ENCODE assay signal across 15 cellular contexts in genomic region chr10:70761031-70761601, GRCh38. TPM values are rescaled to one million over a fixed set of nuclear protein-coding genes. Genes with fewer than 3 reads are reported as not detected.
DNase-seq lines count a peak whose midpoint lies in the region; ATAC-seq and TF ChIP-seq lines count a peak whose summit lies in the region.
"Had no signal": no experiment of that assay in that cellular context is flagged by ENCODE, and none has a peak within 500 bp of the region (broad histone marks: within the 10 kb centered on the region; RNA-seq: fewer than 3 reads in every experiment).

No MANE protein-coding gene starts in this region.

- H3K4me3 ChIP-seq in GM23248: no peak overlapping the region
- H3K4me3 ChIP-seq in fibroblast of villous mesenchyme (ENCODE audit: low read depth, low read length): no peak overlapping the region
- H3K4me3 ChIP-seq: gastroesophageal sphincter, skin epidermis had no signal

- peak; percentile 35 for DNase-seq in GM23248
- DNase-seq in SK-N-DZ (ENCODE audit: low spot score): peak; percentile 54
- no peak for DNase-seq in fibroblast of villous mesenchyme (ENCODE audit: low read depth)
- DNase-seq in posterior cingulate gyrus: peak in 6 of 10 donors; percentile 16 to 88 (median 48)
- DNase-seq in AG20443 (ENCODE audit: low spot score): no peak
- no peak for DNase-seq in activated CD8-positive, alpha-beta T cell treated with anti-CD3 and anti-CD28 coated beads, Interleukin-2, amount 10 ng/mL, durations not matched to agents 7 days and 5 days
- no peak for DNase-seq in OCI-M2 (lab: John Stamatoyannopoulos, UW; ENCODE audit: unreplicated experiment)
- DNase-seq: activated CD4-positive, alpha-beta T cell treated with anti-CD3 and anti-CD28 coated beads for 1 hour; DMS79; KBM-7; NCI-H446; SIG-M5 had no signal

- no peaks in the 10 kb centered on the region for H3K36me3 ChIP-seq in GM23248 (ENCODE audit: low read depth)
- H3K36me3 ChIP-seq: gastroesophageal sphincter had no signal

- H3F3A ChIP-seq in GM23248 (ENCODE audit: insufficient read depth): peaks cover 8% of the 10 kb centered on the region; the same call in 1 of the 2 replicates

- no peak overlapping the region for H3K9ac ChIP-seq in GM23248

- H2AFZ ChIP-seq in GM23248: no peak overlapping the region

- peaks cover 5% of the 10 kb centered on the region; the same call in 1 of the 2 replicates for H3K4me1 ChIP-seq in GM23248 (ENCODE audit: insufficient read depth)

- H3K27ac Mint-ChIP-seq in activated CD8-positive, alpha-beta T cell treated with anti-CD3 and anti-CD28 coated beads, Interleukin-2, amount 10 ng/mL, durations not matched to agents 7 days and 5 days: no peak overlapping the region

- ATAC-seq in GM19463 (IDR thresholded peaks at IDR 0.05; ENCODE audit: unreplicated experiment): no peak
- ATAC-seq in activated CD8-positive, alpha-beta T cell treated with anti-CD3 and anti-CD28 coated beads, Interleukin-2, amount 10 ng/mL, durations not matched to agents 7 days and 5 days: no peak
- ATAC-seq: gastroesophageal sphincter had no signal

- no peaks in the 10 kb centered on the region for H3K27me3 Mint-ChIP-seq in activated CD8-positive, alpha-beta T cell treated with anti-CD3 and anti-CD28 coated beads, Interleukin-2, amount 10 ng/mL, durations not matched to agents 7 days and 5 days (ENCODE audit: low read depth)

- peaks cover 7% of the 10 kb centered on the region for H3K9me3 Mint-ChIP-seq in activated CD8-positive, alpha-beta T cell treated with anti-CD3 and anti-CD28 coated beads, Interleukin-2, amount 10 ng/mL, durations not matched to agents 7 days and 5 days (ENCODE audit: insufficient read depth)

- no peaks in the 10 kb centered on the region for H3K79me2 ChIP-seq in GM23248 (ENCODE audit: insufficient read depth)

- CTCF ChIA-PET in activated CD8-positive, alpha-beta T cell treated with anti-CD3 and anti-CD28 coated beads, Interleukin-2, amount 10 ng/mL, durations not matched to agents 7 days and 5 days (lab: Charles Lee): interaction anchor here (6.0 to 6.1 kb wide), 2 partner anchors 202 to 210 kb away, joined by 60 to 62 read pairs; no protein-coding TSS in a partner anchor

- H3K27me3 ChIP-seq in GM23248 (replicated peaks; ENCODE audit: insufficient read depth): no peaks in the 10 kb centered on the region

- peaks cover 17% of the 10 kb centered on the region for H3K4me1 Mint-ChIP-seq in activated CD8-positive, alpha-beta T cell treated with anti-CD3 and anti-CD28 coated beads, Interleukin-2, amount 10 ng/mL, durations not matched to agents 7 days and 5 days (ENCODE audit: low read depth)

- no peaks in the 10 kb centered on the region for H3K9me3 ChIP-seq in GM23248 (ENCODE audit: low read depth)

- POLR2A ChIA-PET in activated CD8-positive, alpha-beta T cell treated with anti-CD3 and anti-CD28 coated beads, Interleukin-2, amount 10 ng/mL, durations not matched to agents 7 days and 5 days (lab: Charles Lee): no interaction called here

- no peaks in the 10 kb centered on the region for H4K20me1 ChIP-seq in GM23248 (ENCODE audit: insufficient read depth)

- intact Hi-C loops in posterior cingulate gyrus (cut with DNase I): loop anchor here (1.0 kb wide), 1 partner anchor 119 kb away; no protein-coding TSS in a partner anchor

- H3K9me2 ChIP-seq in GM23248 (ENCODE audit: insufficient read depth): no peaks in the 10 kb centered on the region

- 72 to 76% methylated on average over 6 to 7 of the region's 7 CpGs for WGBS in GM23248 (ENCODE audit: low coverage in 1 of 2, low lambda C conversion rate in 2 of 2, missing lambda C conversion rate in 2 of 2), 2 experiments

- no peak overlapping the region for H3K27ac ChIP-seq in GM23248
- H3K27ac ChIP-seq: gastroesophageal sphincter, skin epidermis had no signal

- TF ChIP-seq CTCF in fibroblast of villous mesenchyme (IDR thresholded peaks at IDR 0.05; ENCODE audit: insufficient read depth, low read depth, low read length): peak; percentile 35

- no peak overlapping the region for H3K4me2 ChIP-seq in GM23248 (ENCODE audit: unreplicated experiment)

- H3K4me3 Mint-ChIP-seq in activated CD8-positive, alpha-beta T cell treated with anti-CD3 and anti-CD28 coated beads, Interleukin-2, amount 10 ng/mL, durations not matched to agents 7 days and 5 days: no peak overlapping the region

- H3K36me3 Mint-ChIP-seq in activated CD8-positive, alpha-beta T cell treated with anti-CD3 and anti-CD28 coated beads, Interleukin-2, amount 10 ng/mL, durations not matched to agents 7 days and 5 days (ENCODE audit: low read depth): no peaks in the 10 kb centered on the region

- in situ Hi-C loops in GM23248 (cut with MboI): loop anchor here (5.0 kb wide), 1 partner anchor 209 kb away; no protein-coding TSS in a partner anchor

RNA-seq across cellular contexts. Expression of gene TBATA, which starts 24.1 kb away (rescaled TPM):
- total RNA-seq in GM23248 (2014; rRNA removed; shearing (Covaris generic)): not detected in 2 replicates
- not detected in 2 replicates for polyA plus RNA-seq in GM23248 (2016; fragmentation: Nextera tagmentation; extraction: Ambion mirVana)
- not detected in 2 replicates for polyA plus RNA-seq in SK-N-DZ (2014; cell fraction: cytosol; rRNA removed)
- polyA plus RNA-seq in SK-N-DZ (2014; cell fraction: nucleus; rRNA removed): not detected in 2 replicates
- not detected in 2 replicates for total RNA-seq in fibroblast of villous mesenchyme
- not detected for total RNA-seq in activated CD8-positive, alpha-beta T cell treated with anti-CD3 and anti-CD28 coated beads, Interleukin-2, amount 10 ng/mL, durations not matched to agents 7 days and 5 days
- total RNA-seq: gastroesophageal sphincter had no signal

RNA-seq across cellular contexts. Expression of gene SGPL1, which starts 54.6 kb away (rescaled TPM):
- 19.0 and 27.5 TPM in 2 replicates for total RNA-seq in GM23248 (2014; rRNA removed; shearing (Covaris generic))
- polyA plus RNA-seq in GM23248 (2016; fragmentation: Nextera tagmentation; extraction: Ambion mirVana): 18.2 and 19.8 TPM in 2 replicates
- polyA plus RNA-seq in SK-N-DZ (2014; cell fraction: cytosol; rRNA removed): 33.1 and 35.1 TPM in 2 replicates
- polyA plus RNA-seq in SK-N-DZ (2014; cell fraction: nucleus; rRNA removed): 27.0 and 36.4 TPM in 2 replicates
- 50.9 and 54.4 TPM in 2 replicates for total RNA-seq in fibroblast of villous mesenchyme
- total RNA-seq in activated CD8-positive, alpha-beta T cell treated with anti-CD3 and anti-CD28 coated beads, Interleukin-2, amount 10 ng/mL, durations not matched to agents 7 days and 5 days: 10 to 100 TPM; 22.2 to 28.0 TPM

Comparison
In these comparisons a context has a peak if more than half of its experiments do, and no peak if none do; other contexts are left out.
1. DNase-seq: peak in GM23248 (single experiment), SK-N-DZ (single experiment) and posterior cingulate gyrus (6 of 10); none in fibroblast of villous mesenchyme (single experiment), AG20443 (single experiment), activated CD8-positive, alpha-beta T cell treated with anti-CD3 and anti-CD28 coated beads, Interleukin-2, amount 10 ng/mL, durations not matched to agents 7 days and 5 days (single experiment) and OCI-M2 (single experiment).